In genomic region chr1:9912264-9912936, GRCh38 we compare ENCODE assay signal across 1 cellular context.
TF ChIP-seq lines count a peak whose summit lies in the region.

No MANE protein-coding gene starts in this region.

TF ChIP-seq in H1, 55 proteins besides CTCF, POLR2A, EP300 and RAD21:
- TF ChIP-seq SAP30 (IDR thresholded peaks at IDR 0.05; ENCODE audit: insufficient read depth, insufficient replicate concordance, low read length) (no peak), E2F6 (IDR thresholded peaks at IDR 0.05) (no peak), RBBP5 (IDR thresholded peaks at IDR 0.05; ENCODE audit: borderline replicate concordance, low read depth, low read length) (no peak), TAF7 (optimal IDR thresholded peaks at IDR 0.05; ENCODE audit: borderline replicate concordance, low read depth, low read length) (no peak)
- TF ChIP-seq, protein P1, sequence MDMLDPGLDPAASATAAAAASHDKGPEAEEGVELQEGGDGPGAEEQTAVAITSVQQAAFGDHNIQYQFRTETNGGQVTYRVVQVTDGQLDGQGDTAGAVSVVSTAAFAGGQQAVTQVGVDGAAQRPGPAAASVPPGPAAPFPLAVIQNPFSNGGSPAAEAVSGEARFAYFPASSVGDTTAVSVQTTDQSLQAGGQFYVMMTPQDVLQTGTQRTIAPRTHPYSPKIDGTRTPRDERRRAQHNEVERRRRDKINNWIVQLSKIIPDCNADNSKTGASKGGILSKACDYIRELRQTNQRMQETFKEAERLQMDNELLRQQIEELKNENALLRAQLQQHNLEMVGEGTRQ (IDR thresholded peaks at IDR 0.05; ENCODE audit: low read length), result no peak
